In the genomic region with DNA sequence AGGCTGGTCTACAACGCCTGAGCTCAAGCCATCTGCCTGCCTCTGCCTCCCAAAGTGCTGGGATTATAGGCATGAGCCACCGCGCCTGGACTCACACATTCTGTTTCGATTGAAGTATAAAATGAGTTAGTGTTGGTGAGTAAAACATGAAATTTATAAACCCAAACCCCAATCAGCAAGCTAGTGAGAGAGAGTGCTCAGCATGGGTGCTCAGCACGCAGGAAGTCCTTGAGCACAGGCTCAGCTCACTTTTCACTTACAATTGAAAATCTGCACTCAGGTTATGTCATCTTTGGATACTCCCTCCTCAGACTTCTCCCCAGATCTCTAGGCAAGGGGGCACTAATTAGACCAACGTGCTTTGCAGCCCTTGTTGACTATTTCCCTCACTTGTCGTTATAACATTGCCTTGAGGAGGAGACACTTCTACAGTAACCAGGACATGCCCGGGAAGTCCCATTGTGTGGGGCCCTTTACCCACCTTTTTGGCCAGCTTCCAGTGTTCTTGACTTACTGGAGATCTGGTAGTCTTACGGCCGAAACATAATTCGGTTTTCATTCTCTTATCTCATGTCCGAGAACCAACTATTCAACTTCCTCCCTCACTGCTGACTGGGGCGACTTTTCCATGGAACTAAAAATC, we compare ENCODE assay signal across 20 cellular contexts.
DNase-seq lines count a peak whose midpoint lies in the region; ATAC-seq and TF ChIP-seq lines count a peak whose summit lies in the region.
"Had no signal": no experiment of that assay in that cellular context is flagged by ENCODE, and none has a peak within 500 bp of the region (broad histone marks: within the 10 kb centered on the region; RNA-seq: fewer than 3 reads in every experiment).

No MANE protein-coding gene starts in this region.

- peaks cover 29% of the 10 kb centered on the region for H3K4me1 Mint-ChIP-seq in activated CD4-positive, alpha-beta T cell treated with anti-CD3 and anti-CD28 coated beads for 36 hours
- peaks cover 13% of the 10 kb centered on the region for H3K4me1 Mint-ChIP-seq in activated CD4-positive, alpha-beta T cell treated with anti-CD3 and anti-CD28 coated beads, Interleukin-2, amount 10 ng/mL, durations not matched to agents 24 days and 14 days
- peaks cover 10% of the 10 kb centered on the region; the same call in 1 of the 3 replicates for H3K4me1 Mint-ChIP-seq in GM23338
- peaks cover 29% of the 10 kb centered on the region for H3K4me1 Mint-ChIP-seq in activated T-cell treated with anti-CD3 and anti-CD28 coated beads, Interleukin-2, amount 50 U/mL, for 72 hours (ENCODE audit: low read depth)
- peaks cover 24 to 48% (median 41%) of the 10 kb centered on the region in 4 donors for H3K4me1 Mint-ChIP-seq in naive thymus-derived CD8-positive, alpha-beta T cell

- peak; percentile 74 for ATAC-seq in activated CD4-positive, alpha-beta T cell treated with anti-CD3 and anti-CD28 coated beads for 36 hours
- ATAC-seq in GM23338 (no peak), HG03520 (IDR thresholded peaks at IDR 0.05; ENCODE audit: unreplicated experiment) (no peak)
- peak; percentile 78 to 84 for ATAC-seq in activated T-cell treated with anti-CD3 and anti-CD28 coated beads, Interleukin-2, amount 50 U/mL, for 72 hours (replicated peaks in 1 of 2)
- peak; percentile 76 to 83 for ATAC-seq in naive thymus-derived CD8-positive, alpha-beta T cell
- ATAC-seq: upper lobe of right lung had no signal

- in situ Hi-C loops in HAP-1 (cut with MboI; ENCODE audit: low sequenced_read_pairs) = no loop called here

- H3K27me3 Mint-ChIP-seq in activated CD4-positive, alpha-beta T cell treated with anti-CD3 and anti-CD28 coated beads for 36 hours = no peaks in the 10 kb centered on the region
- H3K27me3 Mint-ChIP-seq in activated CD4-positive, alpha-beta T cell treated with anti-CD3 and anti-CD28 coated beads, Interleukin-2, amount 10 ng/mL, durations not matched to agents 24 days and 14 days = no peaks in the 10 kb centered on the region
- H3K27me3 Mint-ChIP-seq in GM23338 (ENCODE audit: insufficient read depth, low read depth, poor library complexity) = peaks cover 6% of the 10 kb centered on the region
- no peaks in the 10 kb centered on the region for H3K27me3 Mint-ChIP-seq in activated T-cell treated with anti-CD3 and anti-CD28 coated beads, Interleukin-2, amount 50 U/mL, for 72 hours (ENCODE audit: low read depth)
- no peaks in the 10 kb centered on the region for H3K27me3 Mint-ChIP-seq in naive thymus-derived CD8-positive, alpha-beta T cell

- no peak for TF ChIP-seq CTCF in GM23338 (conservative IDR thresholded peaks at IDR 0.05; ENCODE audit: low read depth in 2 of 2)
- TF ChIP-seq CTCF in OCI-LY7 (conservative IDR thresholded peaks at IDR 0.05; ENCODE audit: low read length) = no peak

- H3K4me1 ChIP-seq in GM23338 (ENCODE audit: insufficient read depth) = no peaks in the 10 kb centered on the region
- no peaks in the 10 kb centered on the region for H3K4me1 ChIP-seq in HAP-1
- no peaks in the 10 kb centered on the region for H3K4me1 ChIP-seq in OCI-LY7 (ENCODE audit: insufficient read depth, low read length, poor library complexity, severe bottlenecking)
- H3K4me1 ChIP-seq: left ventricle myocardium inferior, parathyroid adenoma, upper lobe of right lung had no signal

- peaks cover 1% of the 10 kb centered on the region for H3K36me3 Mint-ChIP-seq in activated CD4-positive, alpha-beta T cell treated with anti-CD3 and anti-CD28 coated beads for 36 hours (ENCODE audit: low read depth)
- no peaks in the 10 kb centered on the region for H3K36me3 Mint-ChIP-seq in activated CD4-positive, alpha-beta T cell treated with anti-CD3 and anti-CD28 coated beads, Interleukin-2, amount 10 ng/mL, durations not matched to agents 24 days and 14 days (ENCODE audit: low read depth)
- no peaks in the 10 kb centered on the region for H3K36me3 Mint-ChIP-seq in GM23338 (ENCODE audit: low read depth)
- peaks cover 1 to 5% of the 10 kb centered on the region in 2 donors for H3K36me3 Mint-ChIP-seq in activated T-cell treated with anti-CD3 and anti-CD28 coated beads, Interleukin-2, amount 50 U/mL, for 72 hours (ENCODE audit: insufficient read depth in 2 of 2)
- H3K36me3 Mint-ChIP-seq in naive thymus-derived CD8-positive, alpha-beta T cell = peaks cover 0 to 10% (median 0%) of the 10 kb centered on the region in 3 donors

- H3K9me2 ChIP-seq in GM23338 (ENCODE audit: insufficient read depth) (no peaks in the 10 kb centered on the region), OCI-LY7 (ENCODE audit: insufficient read depth, low read length) (no peaks in the 10 kb centered on the region)

- intact Hi-C loops in activated CD4-positive, alpha-beta T cell treated with anti-CD3 and anti-CD28 coated beads for 36 hours (cut with DNase I, micrococcal nuclease) = loop anchor here (5.0 to 10.0 kb wide), 2 partner anchors 50 to 507 kb away; no protein-coding TSS in a partner anchor
- intact Hi-C loops in activated CD4-positive, alpha-beta T cell treated with anti-CD3 and anti-CD28 coated beads, Interleukin-2, amount 10 ng/mL, durations not matched to agents 24 days and 14 days (cut with micrococcal nuclease) = no loop called here
- intact Hi-C loops in OCI-LY7 (cut with micrococcal nuclease; ENCODE audit: unreplicated experiment) = no loop called here

- H3K4me2 ChIP-seq in GM23338 (no peak overlapping the region), OCI-LY7 (ENCODE audit: low read length) (no peak overlapping the region)

- peak; percentile 23 for DNase-seq in activated CD4-positive, alpha-beta T cell treated with anti-CD3 and anti-CD28 coated beads for 36 hours
- DNase-seq in activated CD4-positive, alpha-beta T cell treated with anti-CD3 and anti-CD28 coated beads, Interleukin-2, amount 10 ng/mL, durations not matched to agents 24 days and 14 days = no peak
- DNase-seq in GM23338 (ENCODE audit: low spot score) = no peak
- peak; percentile 20 to 22 for DNase-seq in activated T-cell treated with anti-CD3 and anti-CD28 coated beads, Interleukin-2, amount 50 U/mL, for 72 hours
- DNase-seq in naive thymus-derived CD8-positive, alpha-beta T cell = peak in 6 of 10 donors; percentile 10 to 43 (median 32)
- DNase-seq in HAP-1 (ENCODE audit: low spot score in 2 of 2) = no peak
- DNase-seq in OCI-LY7 (ENCODE audit: low spot score) = no peak
- DNase-seq: activated CD4-positive, alpha-beta T cell treated with anti-CD3 and anti-CD28 coated beads for 4 hours; COR-L47; GOT3; left ventricle myocardium inferior; NCI-H1436; NCI-H226; T-helper 2 cell; upper lobe of right lung had no signal

- H3F3A ChIP-seq in GM23338 (replicated peaks; ENCODE audit: low read depth) = no peaks in the 10 kb centered on the region

- H3K9me3 ChIP-seq in HAP-1 (no peaks in the 10 kb centered on the region), OCI-LY7 (ENCODE audit: low read length) (no peaks in the 10 kb centered on the region)
- H3K9me3 ChIP-seq: left ventricle myocardium inferior, upper lobe of right lung had no signal

- peaks cover 4% of the 10 kb centered on the region for H3K9me3 Mint-ChIP-seq in activated CD4-positive, alpha-beta T cell treated with anti-CD3 and anti-CD28 coated beads for 36 hours (ENCODE audit: low read depth)
- peaks cover 11% of the 10 kb centered on the region for H3K9me3 Mint-ChIP-seq in activated CD4-positive, alpha-beta T cell treated with anti-CD3 and anti-CD28 coated beads, Interleukin-2, amount 10 ng/mL, durations not matched to agents 24 days and 14 days
- no peaks in the 10 kb centered on the region for H3K9me3 Mint-ChIP-seq in GM23338
- peaks cover 0 to 2% of the 10 kb centered on the region in 2 donors for H3K9me3 Mint-ChIP-seq in activated T-cell treated with anti-CD3 and anti-CD28 coated beads, Interleukin-2, amount 50 U/mL, for 72 hours
- H3K9me3 Mint-ChIP-seq in naive thymus-derived CD8-positive, alpha-beta T cell = peaks cover 0 to 12% (median 2%) of the 10 kb centered on the region in 9 donors

- H3K79me2 ChIP-seq in GM23338 (replicated peaks; ENCODE audit: insufficient read depth) (no peaks in the 10 kb centered on the region), OCI-LY7 (ENCODE audit: insufficient read depth, low read depth, low read length) (no peaks in the 10 kb centered on the region)
- H3K79me2 ChIP-seq: parathyroid adenoma had no signal

- POLR2A ChIA-PET in activated CD4-positive, alpha-beta T cell treated with anti-CD3 and anti-CD28 coated beads for 36 hours (lab: Charles Lee) = no interaction called here
- POLR2A ChIA-PET in naive thymus-derived CD8-positive, alpha-beta T cell (lab: Charles Lee) = interaction anchor here (0.8 to 1.9 kb wide), 7 partner anchors 9 to 163 kb away, joined by 3 to 13 read pairs (median 5); a partner anchor contains a TSS
- POLR2A ChIA-PET in OCI-LY7 (lab: Charles Lee) = no interaction called here

- no peaks in the 10 kb centered on the region for H3K36me3 ChIP-seq in GM23338 (ENCODE audit: insufficient read depth)
- no peaks in the 10 kb centered on the region for H3K36me3 ChIP-seq in HAP-1 (replicated peaks)
- H3K36me3 ChIP-seq in OCI-LY7 (ENCODE audit: insufficient read depth, low read length) = no peaks in the 10 kb centered on the region
- H3K36me3 ChIP-seq: left ventricle myocardium inferior, upper lobe of right lung had no signal

- H3K27ac ChIP-seq in GM23338 (ENCODE audit: low read depth) = no peak overlapping the region
- no peak overlapping the region for H3K27ac ChIP-seq in OCI-LY7 (ENCODE audit: low read depth, low read length, poor library complexity, severe bottlenecking)
- H3K27ac ChIP-seq: coronary artery, epithelial cell of prostate, left ventricle myocardium inferior, parathyroid adenoma, upper lobe of right lung had no signal

- H2AFZ ChIP-seq in GM23338 = peak overlapping the region; percentile 59; the same call in 1 of the 2 replicates
- H2AFZ ChIP-seq in OCI-LY7 (ENCODE audit: low read length) = no peak overlapping the region
- H2AFZ ChIP-seq: parathyroid adenoma had no signal

- no TSS peak for BruUV-seq in OCI-LY7 (replicated peaks; lab: Mats Ljungman, UMichigan)

- H3K4me3 Mint-ChIP-seq in activated CD4-positive, alpha-beta T cell treated with anti-CD3 and anti-CD28 coated beads for 36 hours = no peak overlapping the region
- H3K4me3 Mint-ChIP-seq in activated CD4-positive, alpha-beta T cell treated with anti-CD3 and anti-CD28 coated beads, Interleukin-2, amount 10 ng/mL, durations not matched to agents 24 days and 14 days = no peak overlapping the region
- no peak overlapping the region for H3K4me3 Mint-ChIP-seq in GM23338
- peak overlapping the region; percentile 61 to 76 for H3K4me3 Mint-ChIP-seq in activated T-cell treated with anti-CD3 and anti-CD28 coated beads, Interleukin-2, amount 50 U/mL, for 72 hours
- H3K4me3 Mint-ChIP-seq in naive thymus-derived CD8-positive, alpha-beta T cell = peak overlapping the region; percentile 52 to 83 (median 72)

- CTCF ChIA-PET in activated CD4-positive, alpha-beta T cell treated with anti-CD3 and anti-CD28 coated beads for 36 hours (lab: Charles Lee) = interaction anchor here (1.1 kb wide), 1 partner anchor 65 kb away, joined by 4 read pairs; no protein-coding TSS in a partner anchor
- CTCF ChIA-PET in OCI-LY7 (lab: Charles Lee; ENCODE audit: unreplicated experiment) = no interaction called here

- H4K20me1 ChIP-seq in GM23338 (replicated peaks; ENCODE audit: insufficient read depth) (no peaks in the 10 kb centered on the region), OCI-LY7 (ENCODE audit: insufficient read depth, low read length) (no peaks in the 10 kb centered on the region)

- H3K4me3 ChIP-seq in GM23338 (no peak overlapping the region), HAP-1 (no peak overlapping the region), OCI-LY7 (ENCODE audit: low read depth, low read length, poor library complexity, severe bottlenecking) (no peak overlapping the region)
- H3K4me3 ChIP-seq: coronary artery, left ventricle myocardium inferior, upper lobe of right lung had no signal

- peak overlapping the region; percentile 58 for H3K27ac Mint-ChIP-seq in activated CD4-positive, alpha-beta T cell treated with anti-CD3 and anti-CD28 coated beads for 36 hours
- no peak overlapping the region for H3K27ac Mint-ChIP-seq in activated CD4-positive, alpha-beta T cell treated with anti-CD3 and anti-CD28 coated beads, Interleukin-2, amount 10 ng/mL, durations not matched to agents 24 days and 14 days
- no peak overlapping the region for H3K27ac Mint-ChIP-seq in GM23338
- peak overlapping the region; percentile 84 for H3K27ac Mint-ChIP-seq in activated T-cell treated with anti-CD3 and anti-CD28 coated beads, Interleukin-2, amount 50 U/mL, for 72 hours
- H3K27ac Mint-ChIP-seq in naive thymus-derived CD8-positive, alpha-beta T cell = peak overlapping the region; percentile 82 to 96 (median 90)
- H3K27ac Mint-ChIP-seq: activated T-helper 2 cell treated with anti-CD3 and anti-CD28 coated beads, Interferon-gamma antibody, Interleukin-2, Interleukin-4, amounts not matched to agents 10 μg/mL and 5 μg/mL and 100 μg/mL, durations not matched to agents 14 hours and 24 hours and 36 hours had no signal

- H3K27me3 ChIP-seq in GM23338 (ENCODE audit: insufficient read depth) (peaks cover 5% of the 10 kb centered on the region; the same call in 1 of the 2 replicates), HAP-1 (ENCODE audit: low read depth) (no peaks in the 10 kb centered on the region)
- H3K27me3 ChIP-seq: upper lobe of right lung had no signal

Comparison
In these comparisons a context has a peak if more than half of its experiments do, and no peak if none do; other contexts are left out.
1. DNase-seq: peak in activated CD4-positive, alpha-beta T cell treated with anti-CD3 and anti-CD28 coated beads for 36 hours (single experiment), activated T-cell treated with anti-CD3 and anti-CD28 coated beads, Interleukin-2, amount 50 U/mL, for 72 hours (2 of 2) and naive thymus-derived CD8-positive, alpha-beta T cell (6 of 10); none in activated CD4-positive, alpha-beta T cell treated with anti-CD3 and anti-CD28 coated beads, Interleukin-2, amount 10 ng/mL, durations not matched to agents 24 days and 14 days (single experiment), GM23338 (single experiment), HAP-1 (0 of 2) and OCI-LY7 (single experiment).
2. H3K27ac Mint-ChIP-seq: peak in activated CD4-positive, alpha-beta T cell treated with anti-CD3 and anti-CD28 coated beads for 36 hours (single experiment), activated T-cell treated with anti-CD3 and anti-CD28 coated beads, Interleukin-2, amount 50 U/mL, for 72 hours (single experiment) and naive thymus-derived CD8-positive, alpha-beta T cell (10 of 10); none in activated CD4-positive, alpha-beta T cell treated with anti-CD3 and anti-CD28 coated beads, Interleukin-2, amount 10 ng/mL, durations not matched to agents 24 days and 14 days (single experiment) and GM23338 (single experiment).
3. intact Hi-C loops: an anchor here in activated CD4-positive, alpha-beta T cell treated with anti-CD3 and anti-CD28 coated beads for 36 hours (5.0 to 10.0 kb wide); none called in activated CD4-positive, alpha-beta T cell treated with anti-CD3 and anti-CD28 coated beads, Interleukin-2, amount 10 ng/mL, durations not matched to agents 24 days and 14 days and OCI-LY7.
4. ATAC-seq: peak in activated CD4-positive, alpha-beta T cell treated with anti-CD3 and anti-CD28 coated beads for 36 hours (single experiment), activated T-cell treated with anti-CD3 and anti-CD28 coated beads, Interleukin-2, amount 50 U/mL, for 72 hours (2 of 2) and naive thymus-derived CD8-positive, alpha-beta T cell (2 of 2); none in GM23338 (single experiment) and HG03520 (single experiment).
5. H3K4me3 Mint-ChIP-seq: peak in activated T-cell treated with anti-CD3 and anti-CD28 coated beads, Interleukin-2, amount 50 U/mL, for 72 hours (2 of 2) and naive thymus-derived CD8-positive, alpha-beta T cell (10 of 10); none in activated CD4-positive, alpha-beta T cell treated with anti-CD3 and anti-CD28 coated beads for 36 hours (single experiment), activated CD4-positive, alpha-beta T cell treated with anti-CD3 and anti-CD28 coated beads, Interleukin-2, amount 10 ng/mL, durations not matched to agents 24 days and 14 days (single experiment) and GM23338 (single experiment).